In genomic region chr6:12537389-12537788, GRCh38 we compare ENCODE assay signal across 29 cellular contexts.
DNase-seq lines count a peak whose midpoint lies in the region; ATAC-seq and TF ChIP-seq lines count a peak whose summit lies in the region.
"Had no signal": no experiment of that assay in that cellular context is flagged by ENCODE, and none has a peak within 500 bp of the region (broad histone marks: within the 10 kb centered on the region; RNA-seq: fewer than 3 reads in every experiment).

No MANE protein-coding gene starts in this region.

- H4K20me1 ChIP-seq in hepatocyte (ENCODE audit: insufficient read depth, poor library complexity, severe bottlenecking), result no peaks in the 10 kb centered on the region
- H4K20me1 ChIP-seq: BLaER1 treated with 17β-estradiol and CSF1 and Interleukin-3, amounts not matched to agents 10 nM and 100 nM had no signal

- H3K79me2 ChIP-seq in hepatocyte, result no peaks in the 10 kb centered on the region

- H3K4me1 ChIP-seq in body of pancreas (peaks cover 17% of the 10 kb centered on the region), hepatocyte (ENCODE audit: insufficient read depth) (peaks cover 15% of the 10 kb centered on the region), spleen (peaks cover 0 to 6% (median 0%) of the 10 kb centered on the region in 6 donors)
- H3K4me1 ChIP-seq: BLaER1 treated with 17β-estradiol and CSF1 and Interleukin-3, amounts not matched to agents 10 nM and 100 nM had no signal

- TF ChIP-seq CTCF in body of pancreas (IDR thresholded peaks at IDR 0.05) (no peak), hepatocyte (IDR thresholded peaks at IDR 0.05; ENCODE audit: poor library complexity) (no peak), spleen (IDR thresholded peaks at IDR 0.05 in 8 of 11, conservative IDR thresholded peaks at IDR 0.05 in 3 of 11) (no peak)

- intact Hi-C loops in body of pancreas (cut with DNase I) (no loop called here), spleen (cut with DNase I; ENCODE audit: low total_unique reads) (no loop called here)

- no peaks in the 10 kb centered on the region for H3K36me3 Mint-ChIP-seq in T-cell
- H3K36me3 Mint-ChIP-seq: natural killer cell treated with Interleukin-12 subunit alpha and Interleukin-12 subunit beta and Interleukin-15 and Interleukin-18, amount 100 ng/mL, for 72 hours had no signal

- H3K4me1 Mint-ChIP-seq in T-cell, result no peaks in the 10 kb centered on the region
- H3K4me1 Mint-ChIP-seq: activated CD4-positive, alpha-beta T cell treated with anti-CD3 and anti-CD28 coated beads, Interleukin-2, amount 10 ng/mL, durations not matched to agents 24 days and 14 days; endodermal cell; H9; T-helper 17 cell had no signal

- peak overlapping the region; percentile 39 for H3K4me2 ChIP-seq in hepatocyte
- H3K4me2 ChIP-seq: BLaER1 treated with 17β-estradiol and CSF1 and Interleukin-3, amounts not matched to agents 10 nM and 100 nM; SK-N-SH had no signal

- no peak overlapping the region for H3K27ac Mint-ChIP-seq in T-cell
- H3K27ac Mint-ChIP-seq: activated CD4-positive, alpha-beta T cell treated with anti-CD3 and anti-CD28 coated beads, Interleukin-2, amount 10 ng/mL, durations not matched to agents 24 days and 14 days; endodermal cell; H9; natural killer cell treated with Interleukin-12 subunit alpha and Interleukin-12 subunit beta and Interleukin-15 and Interleukin-18, amount 100 ng/mL, for 72 hours; T-helper 17 cell had no signal

- no peak for TF ChIP-seq POLR2A in body of pancreas (IDR thresholded peaks at IDR 0.05)
- no peak for TF ChIP-seq POLR2A in spleen (IDR thresholded peaks at IDR 0.05)

- no peak overlapping the region for H2AFZ ChIP-seq in hepatocyte

- H3K27me3 ChIP-seq in body of pancreas (no peaks in the 10 kb centered on the region), hepatocyte (peaks cover 9% of the 10 kb centered on the region), spleen (replicated peaks in 1 of 7) (peaks cover 0 to 16% (median 0%) of the 10 kb centered on the region in 7 donors)
- H3K27me3 ChIP-seq: BLaER1 treated with 17β-estradiol and CSF1 and Interleukin-3, amounts not matched to agents 10 nM and 100 nM; esophagus muscularis mucosa; tibial nerve had no signal

- H3K27me3 Mint-ChIP-seq in T-cell, result peaks cover 0 to 21% of the 10 kb centered on the region in 2 donors

- no peak overlapping the region for H3K4me3 Mint-ChIP-seq in T-cell
- H3K4me3 Mint-ChIP-seq: activated CD4-positive, alpha-beta T cell treated with anti-CD3 and anti-CD28 coated beads, Interleukin-2, amount 10 ng/mL, durations not matched to agents 24 days and 14 days; endodermal cell; H9; natural killer cell treated with Interleukin-12 subunit alpha and Interleukin-12 subunit beta and Interleukin-15 and Interleukin-18, amount 100 ng/mL, for 72 hours; T-helper 17 cell had no signal

- peak overlapping the region in 3 of 4 donors; percentile 4 to 67 (median 8) for H3K27ac ChIP-seq in body of pancreas
- H3K27ac ChIP-seq in hepatocyte, result peak overlapping the region; percentile 59
- H3K27ac ChIP-seq in spleen, result peak overlapping the region in 7 of 8 donors; percentile 48 to 82 (median 73)
- H3K27ac ChIP-seq: BLaER1 treated with 17β-estradiol and CSF1 and Interleukin-3, amounts not matched to agents 10 nM and 100 nM; esophagus muscularis mucosa; left ventricle myocardium inferior; skin epidermis had no signal

- no peaks in the 10 kb centered on the region for H3K9me2 ChIP-seq in hepatocyte (replicated peaks; ENCODE audit: insufficient read depth)
- H3K9me2 ChIP-seq: SK-N-SH had no signal

- ATAC-seq in body of pancreas (no peak), T-cell (replicated peaks in 1 of 4) (no peak), HG03175 (IDR thresholded peaks at IDR 0.05; ENCODE audit: unreplicated experiment) (no peak)
- ATAC-seq: K562; mucosa of descending colon; natural killer cell treated with Interleukin-12 subunit alpha and Interleukin-12 subunit beta and Interleukin-15 and Interleukin-18, amount 100 ng/mL, for 72 hours; T-helper 17 cell had no signal

- H3K36me3 ChIP-seq in body of pancreas (replicated peaks in 1 of 2; ENCODE audit: insufficient read depth in 1 of 2, low read depth in 2 of 2) (no peaks in the 10 kb centered on the region), hepatocyte (replicated peaks; ENCODE audit: insufficient read depth, low read depth) (no peaks in the 10 kb centered on the region), spleen (no peaks in the 10 kb centered on the region)
- H3K36me3 ChIP-seq: BLaER1 treated with 17β-estradiol and CSF1 and Interleukin-3, amounts not matched to agents 10 nM and 100 nM; esophagus muscularis mucosa; left ventricle myocardium inferior; tibial nerve had no signal

- peak; percentile 22 for DNase-seq in M059J (ENCODE audit: low read depth)
- DNase-seq in body of pancreas, result no peak
- no peak for DNase-seq in hepatocyte (ENCODE audit: low spot score)
- DNase-seq in spleen, result no peak
- no peak for DNase-seq in T-cell
- DNase-seq in islet precursor cell, result no peak
- DNase-seq: activated CD4-positive, alpha-beta T cell treated with anti-CD3 and anti-CD28 coated beads, Interleukin-2, amount 10 ng/mL, durations not matched to agents 24 days and 14 days; activated gamma-delta T cell treated with Interleukin-2 at 50 U/mL for 16 hours; activated T-cell treated with anti-CD3 and anti-CD28 coated beads, Interleukin-2, amount 50 U/mL, for 1 hour; DMS79 treated with DMSO at 0.1 percent for 48 hours; endodermal cell; H9; left ventricle myocardium inferior; mucosa of descending colon; NCI-H1105 treated with DMSO at 0.1 percent for 48 hours; NCI-H2029; NCI-H2227 treated with DMSO at 0.1 percent for 48 hours; NCI-H774; RPMI8226; SK-N-SH; stimulated activated CD4-positive, alpha-beta T cell treated with anti-CD3 and anti-CD28 coated beads, Interleukin-2, amount 100 ng/mL, for 24 hours; T-helper 17 cell had no signal

- H3K9me3 Mint-ChIP-seq in T-cell, result peaks cover 0 to 3% (median 3%) of the 10 kb centered on the region in 3 donors
- H3K9me3 Mint-ChIP-seq: activated CD4-positive, alpha-beta T cell treated with anti-CD3 and anti-CD28 coated beads, Interleukin-2, amount 10 ng/mL, durations not matched to agents 24 days and 14 days had no signal

- POLR2A ChIA-PET in T-cell (lab: Charles Lee), result no interaction called here

- 17% methylated on average over 5 of the region's 5 CpGs for WGBS in body of pancreas, 2 donors
- WGBS in hepatocyte (ENCODE audit: low lambda C conversion rate, missing lambda C conversion rate), result 9% methylated on average over 5 of the region's 5 CpGs
- 53 to 69% (median 68%) methylated on average over 5 of the region's 5 CpGs for WGBS in spleen, 5 donors

- H3K4me3 ChIP-seq in body of pancreas (no peak overlapping the region), hepatocyte (no peak overlapping the region), spleen (no peak overlapping the region)
- H3K4me3 ChIP-seq: BLaER1 treated with 17β-estradiol and CSF1 and Interleukin-3, amounts not matched to agents 10 nM and 100 nM; esophagus muscularis mucosa; K562; left ventricle myocardium inferior; mucosa of descending colon; skin epidermis; tibial nerve had no signal

- CTCF ChIA-PET in T-cell (lab: Charles Lee), result no interaction called here

- no peaks in the 10 kb centered on the region for H3K9me3 ChIP-seq in body of pancreas
- H3K9me3 ChIP-seq in hepatocyte (ENCODE audit: low read depth), result no peaks in the 10 kb centered on the region
- H3K9me3 ChIP-seq in spleen, result peaks cover 0 to 4% (median 0%) of the 10 kb centered on the region in 8 donors
- H3K9me3 ChIP-seq: BLaER1 treated with 17β-estradiol and CSF1 and Interleukin-3, amounts not matched to agents 10 nM and 100 nM; esophagus muscularis mucosa; mucosa of descending colon; SK-N-SH; tibial nerve had no signal

Comparison
In these comparisons a context has a peak if more than half of its experiments do, and no peak if none do; other contexts are left out.
1. H3K27ac ChIP-seq: peak in every context shown above with its lines; median percentile 73 in spleen; 59 in hepatocyte; 8 in body of pancreas.